ENCODE assay signal across 31 cellular contexts in the genomic region with DNA sequence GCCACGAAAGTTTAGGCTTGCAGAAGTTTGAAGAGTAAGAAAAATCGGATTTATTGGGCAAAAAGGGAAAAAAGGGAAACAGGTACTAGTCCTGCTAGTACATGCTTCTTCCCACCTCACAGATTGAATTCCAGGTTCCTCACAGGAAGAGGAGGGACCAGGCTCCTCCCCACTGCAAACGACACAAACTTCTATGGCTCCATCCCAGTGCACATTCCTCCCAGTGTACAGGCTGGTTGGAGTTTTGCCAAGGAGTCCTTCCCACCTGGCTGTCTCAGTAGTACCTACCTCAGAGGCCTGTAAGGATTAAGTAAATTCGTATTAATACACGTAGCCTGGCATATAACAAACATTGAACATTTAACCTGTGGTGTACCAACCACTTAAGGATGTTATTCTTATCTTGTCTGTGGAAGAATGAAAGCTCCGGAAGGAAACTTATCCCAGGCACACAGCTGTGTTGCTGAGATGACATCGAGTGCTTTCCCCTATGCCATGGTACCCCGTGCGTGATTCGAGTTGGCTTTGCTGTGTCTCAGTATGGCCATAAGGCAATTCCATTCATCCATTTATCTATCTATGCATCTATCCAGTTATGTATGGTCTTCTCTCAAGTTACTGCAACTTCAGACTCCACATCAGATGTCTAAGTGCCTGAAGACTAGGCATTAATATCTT.
"Had no signal": no experiment of that assay in that cellular context is flagged by ENCODE, and none has a peak within 500 bp of the region (broad histone marks: within the 10 kb centered on the region; RNA-seq: fewer than 3 reads in every experiment).

No MANE protein-coding gene starts in this region.

- H3K9ac ChIP-seq: parathyroid adenoma had no signal

- H3K79me2 ChIP-seq: parathyroid adenoma had no signal

- H3K9me3 Mint-ChIP-seq: activated B cell treated with CpG ODN at 0.5 μM for 24 hours; activated CD8-positive, alpha-beta T cell treated with anti-CD3 and anti-CD28 coated beads for 36 hours; activated naive CD4-positive, alpha-beta T cell treated with anti-CD3 and anti-CD28 coated beads, Interleukin-2, amount 50 U/mL, for 24 hours; activated naive CD8-positive, alpha-beta T cell treated with anti-CD3 and anti-CD28 coated beads, Interleukin-2, amount 50 U/mL, for 24 hours; activated T-helper 2 cell treated with anti-CD3 and anti-CD28 coated beads, Interferon-gamma antibody, Interleukin-2, Interleukin-4, amounts not matched to agents 10 μg/mL and 5 μg/mL and 100 μg/mL, durations not matched to agents 14 hours and 24 hours and 36 hours; memory B cell; neural crest cell had no signal

- H2AFZ ChIP-seq: parathyroid adenoma had no signal

- FAIRE-seq: colon, kidney had no signal

- H3K36me3 ChIP-seq: breast epithelium, esophagus muscularis mucosa, heart left ventricle, tibial artery, upper lobe of right lung had no signal

- ATAC-seq: activated CD8-positive, alpha-beta T cell treated with anti-CD3 and anti-CD28 coated beads for 36 hours; activated naive CD8-positive, alpha-beta T cell treated with anti-CD3 and anti-CD28 coated beads, Interleukin-2, amount 50 U/mL, for 24 hours; foreskin keratinocyte; heart left ventricle; naive thymus-derived CD8-positive, alpha-beta T cell; psoas muscle; stimulated activated naive B cell treated with anti-CD40 and anti-IgM and Interleukin-4, amounts not matched to agents 10 μg/mL and 1 μg/mL and 100 μg/mL, for 72 hours; T-helper 17 cell; upper lobe of right lung had no signal

- H3K4me1 ChIP-seq: esophagus muscularis mucosa, foreskin keratinocyte, heart left ventricle, parathyroid adenoma, psoas muscle, stomach, tibial artery, upper lobe of right lung had no signal

- H3K27me3 Mint-ChIP-seq: central memory CD8-positive, alpha-beta T cell had no signal

- H3K27ac Mint-ChIP-seq: activated B cell treated with CpG ODN at 0.5 μM for 24 hours; activated CD8-positive, alpha-beta T cell treated with anti-CD3 and anti-CD28 coated beads for 36 hours; activated naive CD4-positive, alpha-beta T cell treated with anti-CD3 and anti-CD28 coated beads, Interleukin-2, amount 50 U/mL, for 24 hours; activated naive CD8-positive, alpha-beta T cell treated with anti-CD3 and anti-CD28 coated beads, Interleukin-2, amount 50 U/mL, for 24 hours; activated T-helper 2 cell treated with anti-CD3 and anti-CD28 coated beads, Interferon-gamma antibody, Interleukin-2, Interleukin-4, amounts not matched to agents 10 μg/mL and 5 μg/mL and 100 μg/mL, durations not matched to agents 14 hours and 24 hours and 36 hours; memory B cell; naive thymus-derived CD8-positive, alpha-beta T cell; stimulated activated naive B cell treated with anti-CD40 and anti-IgM and Interleukin-4, amounts not matched to agents 10 μg/mL and 1 μg/mL and 100 μg/mL, for 72 hours; T-helper 17 cell had no signal

- H3K27me3 ChIP-seq: breast epithelium, esophagus muscularis mucosa, foreskin keratinocyte, heart left ventricle, tibial artery, upper lobe of right lung had no signal

- H3K4me3 ChIP-seq: breast epithelium, esophagus muscularis mucosa, heart left ventricle, psoas muscle, stomach, tibial artery, upper lobe of right lung had no signal

- H3K27ac ChIP-seq: breast epithelium, esophagus muscularis mucosa, foreskin keratinocyte, heart left ventricle, parathyroid adenoma, psoas muscle, stomach, tibial artery, upper lobe of right lung had no signal

- H3K4me3 Mint-ChIP-seq: activated B cell treated with CpG ODN at 0.5 μM for 24 hours; activated CD8-positive, alpha-beta T cell treated with anti-CD3 and anti-CD28 coated beads for 36 hours; activated naive CD4-positive, alpha-beta T cell treated with anti-CD3 and anti-CD28 coated beads, Interleukin-2, amount 50 U/mL, for 24 hours; activated naive CD8-positive, alpha-beta T cell treated with anti-CD3 and anti-CD28 coated beads, Interleukin-2, amount 50 U/mL, for 24 hours; central memory CD8-positive, alpha-beta T cell; memory B cell; naive thymus-derived CD8-positive, alpha-beta T cell; neural crest cell; stimulated activated naive B cell treated with anti-CD40 and anti-IgM and Interleukin-4, amounts not matched to agents 10 μg/mL and 1 μg/mL and 100 μg/mL, for 72 hours; T-helper 17 cell had no signal

- H3K9me3 ChIP-seq: breast epithelium, esophagus muscularis mucosa, heart left ventricle, psoas muscle, stomach, tibial artery, upper lobe of right lung had no signal

- H3K4me1 Mint-ChIP-seq: activated B cell treated with CpG ODN at 0.5 μM for 24 hours; activated naive CD8-positive, alpha-beta T cell treated with anti-CD3 and anti-CD28 coated beads, Interleukin-2, amount 50 U/mL, for 24 hours; central memory CD8-positive, alpha-beta T cell; memory B cell; naive thymus-derived CD8-positive, alpha-beta T cell; neural crest cell; stimulated activated naive B cell treated with anti-CD40 and anti-IgM and Interleukin-4, amounts not matched to agents 10 μg/mL and 1 μg/mL and 100 μg/mL, for 72 hours; T-helper 17 cell had no signal

- H3K36me3 Mint-ChIP-seq: activated naive CD4-positive, alpha-beta T cell treated with anti-CD3 and anti-CD28 coated beads, Interleukin-2, amount 50 U/mL, for 24 hours; memory B cell; naive thymus-derived CD8-positive, alpha-beta T cell; stimulated activated naive B cell treated with anti-CD40 and anti-IgM and Interleukin-4, amounts not matched to agents 10 μg/mL and 1 μg/mL and 100 μg/mL, for 72 hours had no signal

- DNase-seq: activated B cell treated with CpG ODN at 0.5 μM for 24 hours; activated CD4-positive, alpha-beta T cell treated with anti-CD3 and anti-CD28 coated beads, Interleukin-2, amount 50 U/mL, for 1 hour; activated CD8-positive, alpha-beta T cell treated with anti-CD3 and anti-CD28 coated beads for 36 hours; activated naive CD8-positive, alpha-beta T cell treated with anti-CD3 and anti-CD28 coated beads, Interleukin-2, amount 50 U/mL, for 24 hours; activated T-cell treated with anti-CD3 and anti-CD28 coated beads, Interleukin-2, amount 50 U/mL, for 48 hours; amygdala; dermis blood vessel endothelial cell; effector CD4-positive, alpha-beta T cell; heart left ventricle; hypothalamus; kidney; naive thymus-derived CD8-positive, alpha-beta T cell; occipital lobe; psoas muscle; stimulated activated CD4-positive, alpha-beta T cell treated with anti-CD3 and anti-CD28 coated beads, Interleukin-15, amount 100 ng/mL, for 24 hours; stimulated activated CD4-positive, alpha-beta T cell treated with anti-CD3 and anti-CD28 coated beads, Interleukin-2, amount 100 ng/mL, for 24 hours; stimulated activated naive B cell treated with anti-CD40 and anti-IgM and Interleukin-4, amounts not matched to agents 10 μg/mL and 1 μg/mL and 100 μg/mL, for 72 hours; stomach; T-helper 17 cell; tibial artery; upper lobe of right lung had no signal
